In the genomic region with DNA sequence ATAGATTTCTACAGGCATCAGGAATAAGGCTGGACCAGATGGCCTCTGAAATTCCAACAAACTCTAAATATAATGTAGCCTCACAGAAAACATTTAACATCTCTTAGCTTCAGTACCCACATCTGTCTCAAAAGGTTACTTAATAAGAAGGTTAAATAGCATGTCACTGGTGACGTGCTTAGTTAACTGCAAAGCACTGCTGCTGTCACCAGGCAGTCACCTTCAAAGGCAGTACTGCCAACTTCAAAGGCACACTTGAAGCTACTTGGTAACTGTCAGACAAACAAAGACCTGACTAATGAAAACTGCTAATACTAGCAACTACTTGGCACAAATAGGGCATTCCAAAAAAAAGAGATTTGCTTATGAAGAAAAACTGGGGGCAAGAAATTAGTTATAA, we compare ENCODE assay signal across 24 cellular contexts. TPM values are rescaled to one million over a fixed set of nuclear protein-coding genes. Genes with fewer than 3 reads are reported as not detected.
DNase-seq lines count a peak whose midpoint lies in the region; ATAC-seq and TF ChIP-seq lines count a peak whose summit lies in the region.
"Had no signal": no experiment of that assay in that cellular context is flagged by ENCODE, and none has a peak within 500 bp of the region (broad histone marks: within the 10 kb centered on the region; RNA-seq: fewer than 3 reads in every experiment).

No MANE protein-coding gene starts in this region.

- H3K27ac ChIP-seq in left ventricle myocardium inferior (replicated peaks): peak overlapping the region; percentile 82
- H3K27ac ChIP-seq in lower lobe of right lung: no peak overlapping the region
- no peak overlapping the region for H3K27ac ChIP-seq in WERI-Rb-1
- H3K27ac ChIP-seq: C4-2B had no signal

- ATAC-seq in lower lobe of right lung (peak; percentile 81 to 95), GM18868 (IDR thresholded peaks at IDR 0.05; ENCODE audit: unreplicated experiment) (no peak)
- ATAC-seq: GM12878 had no signal

- H3K4me1 ChIP-seq in left ventricle myocardium inferior: peaks cover 26% of the 10 kb centered on the region
- H3K4me1 ChIP-seq in lower lobe of right lung: no peaks in the 10 kb centered on the region
- H3K4me1 ChIP-seq: HAP-1 had no signal

- TF ChIP-seq CTCF in left ventricle myocardium inferior (IDR thresholded peaks at IDR 0.05; ENCODE audit: borderline replicate concordance) (no peak), lower lobe of right lung (IDR thresholded peaks at IDR 0.05) (no peak), WERI-Rb-1 (IDR thresholded peaks at IDR 0.05; ENCODE audit: low read depth, low read length) (no peak)

- no peaks in the 10 kb centered on the region for H3K9me3 ChIP-seq in left ventricle myocardium inferior (replicated peaks)
- no peaks in the 10 kb centered on the region for H3K9me3 ChIP-seq in lower lobe of right lung
- no peaks in the 10 kb centered on the region for H3K9me3 ChIP-seq in WERI-Rb-1 (ENCODE audit: severe bottlenecking)
- H3K9me3 ChIP-seq: HAP-1 had no signal

- DNase-seq in DMS53 (lab: John Stamatoyannopoulos, UW) (peak; percentile 86), T follicular helper cell (ENCODE audit: low read depth) (peak; percentile 4), left ventricle myocardium inferior (no peak), lower lobe of right lung (no peak), WERI-Rb-1 (no peak), hippocampal formation (lab: John Stamatoyannopoulos, UW) (no peak)
- no peak for DNase-seq in activated CD4-positive, alpha-beta T cell treated with anti-CD3 and anti-CD28 coated beads for 4 hours
- DNase-seq: EL, GDM1, GOT3, HFFc6, KBM-7, MV-4-11, NCI-H1105, NCI-H146, NCI-H2029, NCI-H446 treated with DMSO at 0.1 percent for 48 hours, NCI-H69, RPMI8226, SHP77 treated with DMSO at 0.1 percent for 48 hours had no signal

- H3K27me3 ChIP-seq in left ventricle myocardium inferior (ENCODE audit: low read depth): no peaks in the 10 kb centered on the region
- no peaks in the 10 kb centered on the region for H3K27me3 ChIP-seq in lower lobe of right lung (ENCODE audit: low read depth)
- H3K27me3 ChIP-seq in WERI-Rb-1 (ENCODE audit: insufficient read depth, low read depth, severe bottlenecking): no peaks in the 10 kb centered on the region

- H3K36me3 ChIP-seq in left ventricle myocardium inferior (peaks cover 81% of the 10 kb centered on the region), lower lobe of right lung (peaks cover 95% of the 10 kb centered on the region), WERI-Rb-1 (peaks cover 66% of the 10 kb centered on the region)

- intact Hi-C loops in left ventricle myocardium inferior (cut with micrococcal nuclease) (no loop called here), lower lobe of right lung (cut with DNase I) (no loop called here)

- H3K4me3 ChIP-seq in left ventricle myocardium inferior: no peak overlapping the region
- no peak overlapping the region for H3K4me3 ChIP-seq in lower lobe of right lung
- no peak overlapping the region for H3K4me3 ChIP-seq in WERI-Rb-1 (ENCODE audit: low read depth, low read length)
- H3K4me3 ChIP-seq: GM12878, HAP-1 had no signal

RNA-seq across cellular contexts. Expression of a gene that starts 36.2 kb away (rescaled TPM):
- total RNA-seq in left ventricle myocardium inferior (18.2 TPM), lower lobe of right lung (38.8 TPM)

Comparison
In these comparisons a context has a peak if more than half of its experiments do, and no peak if none do; other contexts are left out.
1. DNase-seq: peak in DMS53 (single experiment) and T follicular helper cell (single experiment); none in left ventricle myocardium inferior (single experiment), lower lobe of right lung (single experiment), WERI-Rb-1 (single experiment), activated CD4-positive, alpha-beta T cell treated with anti-CD3 and anti-CD28 coated beads for 4 hours (0 of 2) and hippocampal formation (0 of 2).